ENCODE assay signal across 34 cellular contexts in the genomic region with DNA sequence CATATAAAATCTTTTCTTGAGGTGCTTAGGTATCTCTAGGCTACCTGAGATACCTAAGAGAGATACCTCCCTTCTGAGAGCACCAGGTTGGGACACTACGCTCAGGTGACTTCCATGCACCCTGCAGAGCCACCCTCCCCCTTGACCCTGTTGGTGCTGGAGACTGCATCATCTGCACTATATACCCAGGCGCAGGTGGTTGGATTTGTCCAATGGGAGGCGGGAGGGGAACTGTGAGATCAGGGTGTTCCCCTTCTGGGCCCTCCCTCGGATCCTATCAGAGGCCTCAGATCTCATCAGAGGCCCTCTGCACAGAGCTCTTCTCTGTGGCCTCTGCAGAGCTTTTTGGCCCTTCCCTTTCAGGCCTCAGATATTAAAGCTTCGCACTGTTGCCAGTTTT.
"Had no signal": no experiment of that assay in that cellular context is flagged by ENCODE, and none has a peak within 500 bp of the region (broad histone marks: within the 10 kb centered on the region; RNA-seq: fewer than 3 reads in every experiment).

No MANE protein-coding gene starts in this region.

- H3K9me3 ChIP-seq: MG63, Peyer's patch, SJCRH30 had no signal

- H3K4me2 ChIP-seq: KMS-11 had no signal

- H3K27ac ChIP-seq: KMS-11, Peyer's patch, SJCRH30, SK-N-MC had no signal

- ATAC-seq: PC-3, SK-N-SH treated with all-trans-retinoic acid at 6 μM for 48 hours had no signal

- H3K9ac ChIP-seq: KMS-11 had no signal

- H3K27me3 ChIP-seq: MG63, Peyer's patch, SJCRH30 had no signal

- H3K4me3 ChIP-seq: MG63, Peyer's patch, SJCRH30, SK-N-MC had no signal

- DNase-seq: Kasumi-1, KBM-7, MG63, NCI-H1048, NCI-H1092 treated with DMSO at 0.1 percent for 48 hours, NCI-H1105 treated with DMSO at 0.1 percent for 48 hours, NCI-H1417, NCI-H1436, NCI-H146, NCI-H1694, NCI-H187, NCI-H1930, NCI-H2029 treated with DMSO at 0.1 percent for 48 hours, NCI-H2081 treated with DMSO at 0.1 percent for 48 hours, NCI-H2107, NCI-H2171, NCI-H226, NCI-H446 treated with DMSO at 0.1 percent for 48 hours, NCI-H510A, NCI-H524, NCI-H69, NCI-H748 treated with DMSO at 0.1 percent for 48 hours, NCI-H82, OCI-M1, PC-3, Peyer's patch, RPMI8226, SHP77, SIG-M5, SJCRH30, SW 1271 had no signal

- H3K36me3 ChIP-seq: MG63, Peyer's patch, SJCRH30 had no signal
